In the genomic region with DNA sequence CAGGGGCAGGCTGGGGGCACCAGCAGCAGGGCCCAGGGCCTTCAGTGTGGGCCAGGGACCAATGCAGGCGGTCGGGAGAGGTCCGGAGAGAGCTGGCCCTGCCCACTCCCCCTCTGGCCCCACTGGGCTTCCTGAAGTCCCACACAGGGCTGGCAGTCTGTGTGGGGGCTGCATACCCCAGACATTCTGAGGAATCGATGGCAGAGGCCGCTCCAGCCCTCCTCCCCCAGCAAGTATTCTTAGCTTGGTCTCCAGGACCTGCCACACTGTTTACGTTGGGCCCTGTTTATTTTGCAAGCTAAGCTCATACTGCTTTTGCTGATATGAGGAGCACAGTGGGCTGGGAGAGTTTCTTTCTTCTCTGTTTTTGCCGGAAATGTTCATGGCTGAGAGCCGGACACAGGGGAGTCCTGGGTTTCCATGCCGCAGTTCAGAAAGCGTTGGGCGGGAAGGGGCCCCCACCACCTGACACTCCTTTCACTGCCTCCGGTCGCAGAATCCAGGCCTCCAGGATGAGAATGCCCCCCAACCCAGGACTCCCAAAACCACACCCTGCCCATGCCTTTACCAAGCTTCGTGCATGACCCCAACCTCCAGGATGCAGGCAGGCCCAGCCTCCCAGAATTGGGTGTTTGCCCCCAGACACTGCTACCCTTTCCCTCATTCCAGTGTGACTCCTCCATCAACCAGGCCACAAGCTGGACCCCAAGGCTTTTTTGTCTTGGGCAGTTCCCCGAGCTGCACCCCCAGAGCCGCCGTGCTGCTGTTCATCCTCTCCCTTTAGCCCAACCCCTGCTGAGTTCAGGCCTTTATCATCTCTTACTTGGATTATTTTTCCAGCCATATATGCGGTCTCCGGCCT, we compare ENCODE assay signal across 1 cellular context.
TF ChIP-seq lines count a peak whose summit lies in the region.

No MANE protein-coding gene starts in this region.

TF ChIP-seq in K562, 482 proteins besides CTCF, POLR2A, EP300 and RAD21 (continued from another document and continues in another):
- TF ChIP-seq STAT6 (CRISPR knock-in tag; IDR thresholded peaks at IDR 0.05) (no peak), ELF1 (tag; IDR thresholded peaks at IDR 0.05) (no peak), E2F3 (CRISPR knock-in tag; IDR thresholded peaks at IDR 0.05) (0 out of 2 replicates have a peak, but pooled peaks have one; percentile 67), SRSF7 (optimal IDR thresholded peaks at IDR 0.05; ENCODE audit: low read depth, low read length) (no peak), ZNF778 (CRISPR knock-in tag; IDR thresholded peaks at IDR 0.05) (no peak), ZKSCAN3 (CRISPR knock-in tag; IDR thresholded peaks at IDR 0.05) (no peak), CHD4 (IDR thresholded peaks at IDR 0.05; ENCODE audit: insufficient read depth, insufficient replicate concordance, low read depth, low read length, poor library complexity, severe bottlenecking) (no peak), MYNN (IDR thresholded peaks at IDR 0.05) (0 out of 2 replicates have a peak, but pooled peaks have one; percentile 5), MYNN (CRISPR knock-in tag; IDR thresholded peaks at IDR 0.05) (no peak), ZNF282 (CRISPR knock-in tag; IDR thresholded peaks at IDR 0.05) (no peak), ATF4 (CRISPR knock-in tag; IDR thresholded peaks at IDR 0.05) (peak; percentile 5; the same call in 1 of the 2 replicates), ZNF175 (CRISPR knock-in tag; IDR thresholded peaks at IDR 0.05; ENCODE audit: low read depth) (no peak), MAFK (IDR thresholded peaks at IDR 0.05; ENCODE audit: low read length) (peak; percentile 52; the same call in 1 of the 2 replicates), ZNF584 (CRISPR knock-in tag; IDR thresholded peaks at IDR 0.05; ENCODE audit: low read depth) (0 out of 2 replicates have a peak, but pooled peaks have one; percentile 49), SMAD2 (IDR thresholded peaks at IDR 0.05; ENCODE audit: low read depth, low read length) (no peak), ZNF24 (IDR thresholded peaks at IDR 0.05) (no peak), STAG1 (CRISPR knock-in tag; IDR thresholded peaks at IDR 0.05; ENCODE audit: borderline replicate concordance) (no peak), POLR3A (IDR thresholded peaks at IDR 0.05; ENCODE audit: borderline replicate concordance, extremely low read depth, insufficient read depth, insufficient read length) (no peak), NKRF (IDR thresholded peaks at IDR 0.05; ENCODE audit: borderline replicate concordance) (no peak), ZNF197 (CRISPR knock-in tag; IDR thresholded peaks at IDR 0.05; ENCODE audit: low read depth) (0 out of 2 replicates have a peak, but pooled peaks have one; percentile 29), ZNF121 (CRISPR knock-in tag; conservative IDR thresholded peaks at IDR 0.05) (no peak), FUS (optimal IDR thresholded peaks at IDR 0.05; ENCODE audit: low read depth, low read length) (no peak), ELF2 (CRISPR knock-in tag; IDR thresholded peaks at IDR 0.05) (no peak), RFX5 (IDR thresholded peaks at IDR 0.05; ENCODE audit: low read depth, low read length) (no peak), RB1 (IDR thresholded peaks at IDR 0.05; ENCODE audit: low read depth) (no peak), NEUROD1 (IDR thresholded peaks at IDR 0.05; ENCODE audit: borderline replicate concordance, low read depth, low read length, partially characterized antibody) (no peak), ZNF217 (CRISPR knock-in tag; IDR thresholded peaks at IDR 0.05) (no peak), KDM4B (IDR thresholded peaks at IDR 0.05; ENCODE audit: borderline replicate concordance in 2 of 2, low read depth in 1 of 2) (no peak), RBM22 (IDR thresholded peaks at IDR 0.05; ENCODE audit: low read depth, low read length, poor library complexity, severe bottlenecking) (no peak), ZNF592 (IDR thresholded peaks at IDR 0.05) (peak; percentile 96), ZNF12 (CRISPR knock-in tag; IDR thresholded peaks at IDR 0.05) (no peak), JUNB (CRISPR knock-in tag; conservative IDR thresholded peaks at IDR 0.05) (no peak), SNRNP70 (optimal IDR thresholded peaks at IDR 0.05; ENCODE audit: low read depth, low read length) (no peak), POLR2H (tag; IDR thresholded peaks at IDR 0.05; ENCODE audit: low read depth) (no peak), CREBBP (IDR thresholded peaks at IDR 0.05; ENCODE audit: low read depth, low read length) (no peak), RFX1 (IDR thresholded peaks at IDR 0.05) (no peak), CBX8 (IDR thresholded peaks at IDR 0.05; ENCODE audit: borderline replicate concordance, extremely low read depth, low read depth, low read length, poor library complexity, severe bottlenecking) (no peak), NCOA6 (IDR thresholded peaks at IDR 0.05) (no peak), ZNF511 (CRISPR knock-in tag; IDR thresholded peaks at IDR 0.05) (no peak), ZFX (CRISPR knock-in tag; IDR thresholded peaks at IDR 0.05) (peak; percentile 69), ZNF436 (CRISPR knock-in tag; IDR thresholded peaks at IDR 0.05) (no peak), ZNF639 (CRISPR knock-in tag; conservative IDR thresholded peaks at IDR 0.05 in 1 of 2, IDR thresholded peaks at IDR 0.05 in 1 of 2) (peak in 1 of 2 experiments; percentile 32; a peak in 2 of 4 replicates), ZNF740 (CRISPR knock-in tag; IDR thresholded peaks at IDR 0.05) (0 out of 2 replicates have a peak, but pooled peaks have one; percentile 31), ZNF740 (tag; IDR thresholded peaks at IDR 0.05) (no peak), ZNF696 (CRISPR knock-in tag; conservative IDR thresholded peaks at IDR 0.05) (no peak)
- TF ChIP-seq, protein P1, sequence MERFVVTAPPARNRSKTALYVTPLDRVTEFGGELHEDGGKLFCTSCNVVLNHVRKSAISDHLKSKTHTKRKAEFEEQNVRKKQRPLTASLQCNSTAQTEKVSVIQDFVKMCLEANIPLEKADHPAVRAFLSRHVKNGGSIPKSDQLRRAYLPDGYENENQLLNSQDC (CRISPR knock-in tag; IDR thresholded peaks at IDR 0.05) = no peak
- TF ChIP-seq, protein P2, sequence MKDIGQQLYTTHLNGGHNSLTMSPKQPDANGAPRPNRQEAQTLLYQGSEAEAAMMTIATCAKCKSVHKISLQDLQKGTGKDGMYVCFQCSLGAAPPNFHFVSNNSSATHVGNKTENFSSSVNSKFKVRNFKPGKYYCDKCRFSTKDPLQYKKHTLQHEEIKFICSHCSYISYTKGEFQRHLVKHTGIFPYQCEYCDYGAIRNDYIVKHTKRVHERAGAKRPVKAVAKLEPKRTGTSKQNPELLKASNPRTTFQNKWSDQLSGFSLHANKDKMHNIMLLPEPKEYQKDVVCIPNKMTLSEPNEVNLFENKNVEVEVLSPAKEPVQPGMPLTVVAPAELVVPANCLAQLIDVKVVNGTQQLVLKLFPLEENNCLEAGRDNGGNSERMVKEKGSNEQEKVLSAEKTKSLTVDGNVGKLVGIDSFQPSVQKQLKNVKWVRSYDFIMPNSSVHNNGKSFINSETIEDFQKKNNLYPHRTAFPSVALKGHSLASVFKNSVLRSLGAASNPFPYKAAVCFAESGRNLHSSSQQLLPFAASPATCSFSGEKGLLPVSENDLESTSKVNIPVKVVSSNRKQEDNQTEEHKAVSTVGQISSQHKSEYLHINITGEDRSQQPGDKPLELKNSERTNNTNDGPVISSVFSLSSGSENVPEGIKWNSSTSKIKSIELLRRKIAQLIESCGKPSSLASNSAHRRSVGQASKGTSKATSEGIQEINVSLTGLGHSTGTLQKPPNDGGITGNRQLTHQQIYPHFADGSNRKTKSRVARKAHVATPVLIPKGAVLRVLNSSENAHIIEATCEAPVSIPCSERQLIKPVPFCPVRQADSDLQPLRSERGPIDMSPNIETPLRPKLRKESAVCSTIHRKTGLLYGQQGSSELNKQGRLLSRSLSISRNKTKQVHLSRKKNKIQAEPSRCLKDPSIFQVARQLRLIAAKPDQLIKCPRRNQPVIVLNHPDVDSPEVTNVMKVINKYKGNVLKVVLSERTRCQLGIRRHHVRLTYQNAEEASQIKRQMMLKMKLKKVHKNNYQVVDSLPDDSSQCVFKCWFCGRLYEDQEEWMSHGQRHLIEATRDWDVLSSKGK (CRISPR knock-in tag; IDR thresholded peaks at IDR 0.05) = no peak
